Comparison of ENCODE assay signal across 10 cellular contexts in genomic region chr3:184526158-184526483, GRCh38. TPM values are rescaled to one million over a fixed set of nuclear protein-coding genes. Genes with fewer than 3 reads are reported as not detected.
DNase-seq lines count a peak whose midpoint lies in the region; ATAC-seq and TF ChIP-seq lines count a peak whose summit lies in the region.
"Had no signal": no experiment of that assay in that cellular context is flagged by ENCODE, and none has a peak within 500 bp of the region (broad histone marks: within the 10 kb centered on the region; RNA-seq: fewer than 3 reads in every experiment).

No MANE protein-coding gene starts in this region.

- intact Hi-C loops in dorsolateral prefrontal cortex (cut with DNase I), result no loop called here

- peaks cover 15 to 36% (median 21%) of the 10 kb centered on the region in 10 experiments; a peak in 19 of 20 replicates for H3K4me1 ChIP-seq in BLaER1 treated with 17β-estradiol and CSF1 and Interleukin-3, amounts not matched to agents 10 nM and 100 nM
- H3K4me1 ChIP-seq in Loucy (ENCODE audit: insufficient read depth, low read length, poor library complexity, severe bottlenecking), result peaks cover 18% of the 10 kb centered on the region

- H3K36me3 ChIP-seq in BLaER1 treated with 17β-estradiol and CSF1 and Interleukin-3, amounts not matched to agents 10 nM and 100 nM, result no peaks in the 10 kb centered on the region
- H3K36me3 ChIP-seq in Loucy (ENCODE audit: insufficient read depth, low read length), result no peaks in the 10 kb centered on the region
- H3K36me3 ChIP-seq in neural cell (ENCODE audit: insufficient read depth, low read length), result no peaks in the 10 kb centered on the region

- H2AFZ ChIP-seq in Loucy (ENCODE audit: low read length) (peak overlapping the region; percentile 99; the same call in 1 of the 2 replicates), neural cell (ENCODE audit: low read depth, low read length) (no peak overlapping the region)

- peaks cover 19 to 54% (median 37%) of the 10 kb centered on the region in 11 experiments for H3K27me3 ChIP-seq in BLaER1 treated with 17β-estradiol and CSF1 and Interleukin-3, amounts not matched to agents 10 nM and 100 nM
- H3K27me3 ChIP-seq in Loucy (ENCODE audit: insufficient read depth, low read length, poor library complexity, severe bottlenecking), result no peaks in the 10 kb centered on the region
- peaks cover 0 to 62% (median 25%) of the 10 kb centered on the region in 45 donors for H3K27me3 ChIP-seq in dorsolateral prefrontal cortex
- H3K27me3 ChIP-seq in neural cell (ENCODE audit: insufficient read depth, low read depth, low read length), result peaks cover 38% of the 10 kb centered on the region

- peak overlapping the region; percentile 90 to 99 (median 98) for H3K4me2 ChIP-seq in BLaER1 treated with 17β-estradiol and CSF1 and Interleukin-3, amounts not matched to agents 10 nM and 100 nM
- H3K4me2 ChIP-seq in Loucy (ENCODE audit: low read depth, low read length, poor library complexity, severe bottlenecking) (peak overlapping the region; percentile 79), neural cell (ENCODE audit: low read length) (no peak overlapping the region)

- peak overlapping the region in 2 of 11 experiments; percentile 72 to 83; a peak in 3 of 22 replicates for H3K27ac ChIP-seq in BLaER1 treated with 17β-estradiol and CSF1 and Interleukin-3, amounts not matched to agents 10 nM and 100 nM
- peak overlapping the region in 49 of 59 donors; percentile 22 to 93 (median 78) for H3K27ac ChIP-seq in dorsolateral prefrontal cortex
- H3K27ac ChIP-seq in neural cell (ENCODE audit: low read length), result no peak overlapping the region
- H3K27ac ChIP-seq: epithelial cell of prostate had no signal

- H3F3A ChIP-seq in Loucy (ENCODE audit: low read depth) (no peaks in the 10 kb centered on the region), neural cell (ENCODE audit: insufficient read depth, low read length, poor library complexity, severe bottlenecking) (no peaks in the 10 kb centered on the region)

- no peaks in the 10 kb centered on the region for H3K9me3 ChIP-seq in BLaER1 treated with 17β-estradiol and CSF1 and Interleukin-3, amounts not matched to agents 10 nM and 100 nM (replicated peaks in 1 of 11)
- H3K9me3 ChIP-seq in Loucy (ENCODE audit: insufficient read depth, low read depth, low read length) (no peaks in the 10 kb centered on the region), neural cell (ENCODE audit: low read length) (no peaks in the 10 kb centered on the region)

- H3K4me3 ChIP-seq in BLaER1 treated with 17β-estradiol and CSF1 and Interleukin-3, amounts not matched to agents 10 nM and 100 nM, result peak overlapping the region; percentile 58 to 83 (median 71)
- H3K4me3 ChIP-seq in Loucy (ENCODE audit: low read length, poor library complexity, severe bottlenecking), result peak overlapping the region; percentile 82
- H3K4me3 ChIP-seq in dorsolateral prefrontal cortex, result peak overlapping the region in 56 of 59 donors; percentile 30 to 73 (median 58)
- peak overlapping the region; percentile 60 for H3K4me3 ChIP-seq in neural cell (ENCODE audit: low read length)

- TF ChIP-seq CTCF in Loucy (conservative IDR thresholded peaks at IDR 0.05; ENCODE audit: low read length) (peak; percentile 35), dorsolateral prefrontal cortex (IDR thresholded peaks at IDR 0.05 in 54 of 56, conservative IDR thresholded peaks at IDR 0.05 in 2 of 56; ENCODE audit: low read depth in 1 of 56, partially characterized antibody in 56 of 56) (peak in 4 of 56 donors; percentile 8 to 28 (median 9)), neural cell (IDR thresholded peaks at IDR 0.05; ENCODE audit: poor library complexity, severe bottlenecking) (no peak)

- ATAC-seq in GM19035 (IDR thresholded peaks at IDR 0.05; ENCODE audit: unreplicated experiment) (no peak), GM18870 (IDR thresholded peaks at IDR 0.05; ENCODE audit: unreplicated experiment) (no peak)

- TF ChIP-seq EP300 in neural cell (conservative IDR thresholded peaks at IDR 0.05; ENCODE audit: poor library complexity, severe bottlenecking), result no peak

- peak overlapping the region in 9 of 11 experiments; percentile 51 to 81 (median 74); a peak in 13 of 22 replicates for H3K9ac ChIP-seq in BLaER1 treated with 17β-estradiol and CSF1 and Interleukin-3, amounts not matched to agents 10 nM and 100 nM
- H3K9ac ChIP-seq in Loucy (ENCODE audit: low read depth, low read length, poor library complexity, severe bottlenecking) (peak overlapping the region; percentile 83), neural cell (ENCODE audit: low read length) (no peak overlapping the region)

- no peak for TF ChIP-seq RAD21 in neural cell (conservative IDR thresholded peaks at IDR 0.05)

- H3K9me2 ChIP-seq in Loucy (replicated peaks; ENCODE audit: low read depth, low read length) (no peaks in the 10 kb centered on the region), neural cell (ENCODE audit: insufficient read depth, low read length) (no peaks in the 10 kb centered on the region)

- DNase-seq in dorsolateral prefrontal cortex (no peak), cortex of kidney (lab: John Stamatoyannopoulos, UW) (no peak), cerebellar cortex (ENCODE audit: low spot score) (no peak)
- DNase-seq: activated CD4-positive, alpha-beta T cell treated with anti-CD3 and anti-CD28 coated beads, Interleukin-2, amount 50 U/mL, for 1 hour had no signal

- no peaks in the 10 kb centered on the region for H3K79me2 ChIP-seq in Loucy (ENCODE audit: insufficient read depth, low read length)
- no peaks in the 10 kb centered on the region for H3K79me2 ChIP-seq in neural cell (replicated peaks; ENCODE audit: insufficient read depth, low read length)

- H4K20me1 ChIP-seq in BLaER1 treated with 17β-estradiol and CSF1 and Interleukin-3, amounts not matched to agents 10 nM and 100 nM, result no peaks in the 10 kb centered on the region
- H4K20me1 ChIP-seq in Loucy (ENCODE audit: insufficient read depth, low read length, poor library complexity, severe bottlenecking), result no peaks in the 10 kb centered on the region
- H4K20me1 ChIP-seq in neural cell (ENCODE audit: insufficient read depth), result no peaks in the 10 kb centered on the region

TF ChIP-seq in neural cell, 6 proteins besides CTCF, POLR2A, EP300 and RAD21:
- TF ChIP-seq TAF1 (IDR thresholded peaks at IDR 0.05; ENCODE audit: low read depth), result no peak
- TF ChIP-seq MXI1 (conservative IDR thresholded peaks at IDR 0.05; ENCODE audit: poor library complexity, severe bottlenecking), result no peak
- no peak for TF ChIP-seq SMC3 (conservative IDR thresholded peaks at IDR 0.05; ENCODE audit: poor library complexity)
- no peak for TF ChIP-seq REST (IDR thresholded peaks at IDR 0.05; ENCODE audit: borderline replicate concordance)
- no peak for TF ChIP-seq POLR2AphosphoS5 (IDR thresholded peaks at IDR 0.05)
- TF ChIP-seq EZH2 (IDR thresholded peaks at IDR 0.05; ENCODE audit: borderline replicate concordance, insufficient read depth, low read length, poor library complexity, severe bottlenecking), result no peak

RNA-seq across cellular contexts. Expression of gene EPHB3, which starts 35.5 kb away (rescaled TPM):
- 10 to 100 TPM in 9 of 120 experiments, 1 to 10 TPM in 111; 3.4 to 13.0 (median 7.1) TPM for total RNA-seq in dorsolateral prefrontal cortex
- 4.3 and 5.9 TPM in 2 replicates for polyA plus RNA-seq in neural cell
- polyA minus RNA-seq in neural cell, result 6.6 and 8.1 TPM in 2 replicates
